18 cellular contexts compared by ENCODE assay signal in the genomic region with DNA sequence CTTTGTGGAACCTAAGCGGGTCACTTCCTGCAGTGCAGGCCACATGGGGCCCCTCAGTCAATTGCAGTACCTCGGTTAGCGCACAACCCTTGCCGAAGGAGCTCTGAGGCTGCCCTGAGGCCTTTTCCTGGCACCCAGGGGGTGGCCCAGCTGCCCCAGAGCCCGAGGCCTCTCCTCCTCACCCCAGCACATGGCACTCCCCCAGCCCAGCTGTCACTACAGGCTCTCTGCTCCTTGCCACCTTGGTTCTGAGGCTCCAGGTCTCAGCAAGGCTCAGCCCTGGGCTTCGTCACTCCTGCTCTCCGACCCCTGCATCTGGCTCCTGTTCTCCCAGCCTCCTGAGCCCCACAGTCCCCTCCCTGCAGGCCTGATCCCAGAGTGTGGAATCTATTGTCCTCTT.
"Had no signal": no experiment of that assay in that cellular context is flagged by ENCODE, and none has a peak within 500 bp of the region (broad histone marks: within the 10 kb centered on the region; RNA-seq: fewer than 3 reads in every experiment).

No MANE protein-coding gene starts in this region.

- H3K27ac ChIP-seq: epithelial cell of prostate, esophagus muscularis mucosa, gastrocnemius medialis, heart right ventricle, neutrophil, ovary, right atrium auricular region, suprapubic skin, thyroid gland had no signal

- H3K4me3 ChIP-seq: esophagus muscularis mucosa, gastrocnemius medialis, heart right ventricle, ovary, right atrium auricular region, suprapubic skin, thyroid gland had no signal

- H3K9me3 ChIP-seq: esophagus muscularis mucosa, gastrocnemius medialis, heart right ventricle, neutrophil, ovary, right atrium auricular region, suprapubic skin, thyroid gland had no signal

- H3K27me3 ChIP-seq: esophagus muscularis mucosa, ovary, right atrium auricular region, thyroid gland had no signal

- ATAC-seq: gastrocnemius medialis; heart right ventricle; naive thymus-derived CD4-positive, alpha-beta T cell had no signal

- DNase-seq: effector memory CD4-positive, alpha-beta T cell; gastrocnemius medialis; heart right ventricle; hypothalamus; kidney glomerular epithelial cell; mesendoderm; naive thymus-derived CD4-positive, alpha-beta T cell; nephron progenitor cell; ovary; small intestine; stimulated activated CD4-positive, alpha-beta T cell treated with anti-CD3 and anti-CD28 coated beads, Interleukin-12 subunit alpha, Interleukin-12 subunit beta, amount 100 ng/mL, for 4 hours; stimulated activated naive CD4-positive, alpha-beta T cell; thyroid gland had no signal

- H3K36me3 ChIP-seq: esophagus muscularis mucosa, gastrocnemius medialis, heart right ventricle, neutrophil, ovary, right atrium auricular region, suprapubic skin, thyroid gland had no signal

- H3K4me1 ChIP-seq: esophagus muscularis mucosa, gastrocnemius medialis, heart right ventricle, right atrium auricular region, suprapubic skin, thyroid gland had no signal
